Comparison of ENCODE assay signal across 9 cellular contexts in the genomic region with DNA sequence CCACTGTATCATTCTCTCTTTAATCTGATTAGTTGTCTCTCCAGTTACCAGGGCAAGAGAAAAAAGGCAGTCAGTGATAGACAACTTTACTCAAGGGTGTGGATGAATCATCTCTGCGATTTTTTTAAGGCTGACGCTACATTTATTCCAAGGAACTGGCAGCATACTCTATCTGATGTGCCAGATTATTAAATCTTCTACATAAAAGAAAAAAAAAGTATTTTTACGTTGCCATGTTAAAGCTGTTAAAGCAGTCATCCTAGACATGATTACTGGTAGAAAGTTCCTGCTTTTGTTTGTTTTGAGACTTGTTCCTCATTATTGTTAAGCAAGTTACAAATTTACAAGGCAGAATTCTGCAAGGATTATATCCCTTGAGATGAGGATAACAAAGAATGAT.
DNase-seq lines count a peak whose midpoint lies in the region; ATAC-seq and TF ChIP-seq lines count a peak whose summit lies in the region.
"Had no signal": no experiment of that assay in that cellular context is flagged by ENCODE, and none has a peak within 500 bp of the region (broad histone marks: within the 10 kb centered on the region; RNA-seq: fewer than 3 reads in every experiment).

No MANE protein-coding gene starts in this region.

- no peak for TF ChIP-seq CTCF in endothelial cell (IDR thresholded peaks at IDR 0.05; ENCODE audit: unreplicated experiment)

- H3K4me3 Mint-ChIP-seq in effector memory CD8-positive, alpha-beta T cell: peak overlapping the region; percentile 59 to 80
- H3K4me3 Mint-ChIP-seq in endothelial cell (ENCODE audit: unreplicated experiment): no peak overlapping the region

- DNase-seq in COLO829 (ENCODE audit: low spot score): peak; percentile 46
- peak; percentile 39 for DNase-seq in OCI-M1 (lab: John Stamatoyannopoulos, UW)
- peak in 1 of 3 experiments; percentile 14 for DNase-seq in effector memory CD8-positive, alpha-beta T cell
- peak; percentile 23 for DNase-seq in non-pigmented ciliary epithelial cell (ENCODE audit: low read depth)
- DNase-seq in endothelial cell (ENCODE audit: low spot score): no peak
- no peak for DNase-seq in NCI-H1048 (lab: John Stamatoyannopoulos, UW)
- DNase-seq: posterior cingulate gyrus had no signal

- H3K27ac Mint-ChIP-seq in effector memory CD8-positive, alpha-beta T cell: peak overlapping the region; percentile 82 to 98
- no peak overlapping the region for H3K27ac Mint-ChIP-seq in endothelial cell (ENCODE audit: unreplicated experiment)

- peaks cover 15% of the 10 kb centered on the region for H3K36me3 Mint-ChIP-seq in effector memory CD8-positive, alpha-beta T cell (ENCODE audit: insufficient read depth)
- H3K36me3 Mint-ChIP-seq in endothelial cell (ENCODE audit: low read depth, unreplicated experiment): no peaks in the 10 kb centered on the region

- no peaks in the 10 kb centered on the region for H3K27me3 Mint-ChIP-seq in effector memory CD8-positive, alpha-beta T cell
- H3K27me3 Mint-ChIP-seq in endothelial cell (ENCODE audit: unreplicated experiment): no peaks in the 10 kb centered on the region

- no peaks in the 10 kb centered on the region for H3K9me3 Mint-ChIP-seq in effector memory CD8-positive, alpha-beta T cell
- no peaks in the 10 kb centered on the region for H3K9me3 Mint-ChIP-seq in endothelial cell (ENCODE audit: unreplicated experiment)

- peak; percentile 89 for ATAC-seq in effector memory CD8-positive, alpha-beta T cell (replicated peaks)
- ATAC-seq in HG03442 (IDR thresholded peaks at IDR 0.05; ENCODE audit: unreplicated experiment) (no peak), HG03108 (IDR thresholded peaks at IDR 0.05; ENCODE audit: unreplicated experiment) (no peak)

- H3K4me1 Mint-ChIP-seq in effector memory CD8-positive, alpha-beta T cell (ENCODE audit: low read depth in 2 of 2): peaks cover 28 to 56% of the 10 kb centered on the region in 2 donors
- peaks cover 19% of the 10 kb centered on the region for H3K4me1 Mint-ChIP-seq in endothelial cell (ENCODE audit: unreplicated experiment)

Comparison
In these comparisons a context has a peak if more than half of its experiments do, and no peak if none do; other contexts are left out.
1. DNase-seq: peak in COLO829 (single experiment), OCI-M1 (single experiment) and non-pigmented ciliary epithelial cell (single experiment); none in endothelial cell (single experiment) and NCI-H1048 (single experiment).